ENCODE assay signal across 33 cellular contexts in genomic region chr18:74980669-74981068, GRCh38.
"Had no signal": no experiment of that assay in that cellular context is flagged by ENCODE, and none has a peak within 500 bp of the region (broad histone marks: within the 10 kb centered on the region; RNA-seq: fewer than 3 reads in every experiment).

No MANE protein-coding gene starts in this region.

- DNase-seq: activated CD4-positive, alpha-beta memory T cell treated with anti-CD3 and anti-CD28 coated beads, Interleukin-2, amount 10 ng/mL, durations not matched to agents 7 days and 5 days; activated CD4-positive, alpha-beta T cell treated with anti-CD3 and anti-CD28 coated beads for 1 hour; activated CD4-positive, alpha-beta T cell treated with anti-CD3 and anti-CD28 coated beads for 48 hours; activated CD4-positive, CD25-positive, alpha-beta regulatory T cell; activated CD8-positive, alpha-beta memory T cell treated with anti-CD3 and anti-CD28 coated beads for 24 hours; activated CD8-positive, alpha-beta memory T cell treated with anti-CD3 and anti-CD28 coated beads, Interleukin-2, amount 10 ng/mL, durations not matched to agents 7 days and 5 days; activated CD8-positive, alpha-beta memory T cell treated with anti-CD3 and anti-CD28 coated beads, Interleukin-2, amount 50 U/mL, for 48 hours; activated effector memory CD4-positive, alpha-beta T cell treated with anti-CD3 and anti-CD28 coated beads, Interleukin-2, amount 50 U/mL, for 16 hours; activated naive CD4-positive, alpha-beta T cell; activated naive CD4-positive, alpha-beta T cell treated with anti-CD3 and anti-CD28 coated beads, Interleukin-2, amount 50 U/mL, for 16 hours; activated naive CD8-positive, alpha-beta T cell treated with anti-CD3 and anti-CD28 coated beads for 36 hours; activated T-cell treated with anti-CD3 and anti-CD28 coated beads, Interleukin-2, amount 50 U/mL, for 72 hours; amniotic stem cell; aorta; MM.1S; MV-4-11; NCI-H1092; NCI-H146; NCI-H187 treated with DMSO at 0.1 percent for 48 hours; NCI-H2081; NCI-H2171 treated with DMSO at 0.1 percent for 48 hours; NCI-H226; NCI-H446 treated with DMSO at 0.1 percent for 48 hours; NCI-H524; PC-9; SIG-M5; T-cell; T-helper 17 cell; WERI-Rb-1 had no signal

- FAIRE-seq: RCC 7860 had no signal

- ATAC-seq: activated CD8-positive, alpha-beta memory T cell treated with anti-CD3 and anti-CD28 coated beads, Interleukin-2, amount 10 ng/mL, durations not matched to agents 7 days and 5 days; activated T-cell treated with anti-CD3 and anti-CD28 coated beads, Interleukin-2, amount 50 U/mL, for 72 hours; activated T-helper 17 cell treated with anti-CD3 and anti-CD28 coated beads, Interleukin-2, amount 50 U/mL, for 72 hours; Right ventricle myocardium inferior; SK-N-SH treated with all-trans-retinoic acid at 6 μM for 48 hours; T-cell; T-helper 17 cell had no signal
